13 cellular contexts compared by ENCODE assay signal in the genomic region with DNA sequence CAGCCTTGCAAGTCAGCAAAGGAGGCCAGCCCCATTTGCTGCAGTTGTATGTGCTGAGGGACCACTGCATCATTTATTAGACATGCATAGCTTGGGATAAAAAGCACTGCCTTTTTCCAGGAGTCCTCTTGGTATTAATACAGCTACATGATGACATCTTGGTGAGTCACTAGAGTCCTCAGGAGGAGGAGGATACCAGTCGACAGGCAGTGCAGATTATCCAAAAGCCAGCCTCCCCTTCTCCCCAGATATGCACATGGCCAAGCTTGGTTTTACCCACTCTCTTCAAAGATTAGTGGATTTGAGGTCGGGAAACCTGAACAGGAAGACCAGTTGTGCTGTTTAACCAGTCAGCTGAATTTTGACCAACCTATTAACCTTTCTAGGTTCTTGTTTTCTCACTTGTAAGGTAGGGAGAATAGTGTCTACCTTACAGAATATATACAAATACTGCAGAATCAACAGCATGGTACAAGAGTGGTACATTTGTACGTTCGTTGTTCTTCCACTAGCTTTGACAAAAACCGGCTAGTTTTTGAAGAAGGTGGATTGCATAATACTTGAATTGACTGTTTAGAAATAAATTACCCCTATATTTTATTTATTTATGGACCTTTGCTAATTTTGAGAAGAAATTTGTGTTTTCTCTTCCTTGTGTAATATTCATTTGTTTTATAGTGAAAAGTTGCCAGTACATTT. TPM values are rescaled to one million over a fixed set of nuclear protein-coding genes. Genes with fewer than 3 reads are reported as not detected.
A peak's percentile ranks its signal among the peaks of the same experiment; 100 is the strongest.
DNase-seq lines count a peak whose midpoint lies in the region; ATAC-seq and TF ChIP-seq lines count a peak whose summit lies in the region.
"Had no signal": no experiment of that assay in that cellular context is flagged by ENCODE, and none has a peak within 500 bp of the region (broad histone marks: within the 10 kb centered on the region; RNA-seq: fewer than 3 reads in every experiment).

No MANE protein-coding gene starts in this region.

- H4K20me1 ChIP-seq in fibroblast of lung (ENCODE audit: control insufficient read depth, extremely low read depth, insufficient read depth, low read length), result no peaks in the 10 kb centered on the region

- H3K36me3 Mint-ChIP-seq in activated T-cell treated with anti-CD3 and anti-CD28 coated beads, Interleukin-2, amount 50 U/mL, for 24 hours (ENCODE audit: low read depth), result peaks cover 82% of the 10 kb centered on the region
- peaks cover 65% of the 10 kb centered on the region for H3K36me3 Mint-ChIP-seq in stimulated activated effector memory CD8-positive, alpha-beta T cell treated with anti-CD3 and anti-CD28 coated beads, Interleukin-12 subunit alpha, Interleukin-12 subunit beta, amount 100 ng/mL, for 72 hours

- peaks cover 54% of the 10 kb centered on the region for H3K4me1 Mint-ChIP-seq in activated T-cell treated with anti-CD3 and anti-CD28 coated beads, Interleukin-2, amount 50 U/mL, for 24 hours (ENCODE audit: low read depth)
- H3K4me1 Mint-ChIP-seq in stimulated activated effector memory CD8-positive, alpha-beta T cell treated with anti-CD3 and anti-CD28 coated beads, Interleukin-12 subunit alpha, Interleukin-12 subunit beta, amount 100 ng/mL, for 72 hours, result peaks cover 37% of the 10 kb centered on the region

- H3K36me3 ChIP-seq in fibroblast of lung (ENCODE audit: control insufficient read depth, insufficient read depth, low read length), result peaks cover 7% of the 10 kb centered on the region
- peaks cover 0 to 32% (median 0%) of the 10 kb centered on the region in 3 donors for H3K36me3 ChIP-seq in Peyer's patch

- DNase-seq in activated T-cell treated with anti-CD3 and anti-CD28 coated beads, Interleukin-2, amount 50 U/mL, for 24 hours, result no peak
- DNase-seq in activated T-cell treated with anti-CD3 and anti-CD28 coated beads, Interleukin-2, amount 50 U/mL, for 48 hours, result no peak
- DNase-seq in RPMI7951 (ENCODE audit: low read depth) (peak; percentile 82), fibroblast of lung (ENCODE audit: low read depth in 2 of 2) (peak; percentile 54 to 79), globus pallidus (ENCODE audit: low spot score) (no peak), HT-29 (ENCODE audit: low spot score) (no peak), Peyer's patch (no peak)
- DNase-seq in stimulated activated effector memory CD8-positive, alpha-beta T cell treated with anti-CD3 and anti-CD28 coated beads, Interleukin-12 subunit alpha, Interleukin-12 subunit beta, amount 100 ng/mL, for 72 hours (ENCODE audit: low spot score in 2 of 2), result no peak
- DNase-seq: activated CD8-positive, alpha-beta T cell treated with anti-CD3 and anti-CD28 coated beads, Interleukin-2, amount 10 ng/mL, durations not matched to agents 7 days and 5 days; amniotic stem cell; effector memory CD8-positive, alpha-beta T cell; NCI-H526; spleen had no signal

- H3K9me3 Mint-ChIP-seq in activated T-cell treated with anti-CD3 and anti-CD28 coated beads, Interleukin-2, amount 50 U/mL, for 24 hours, result no peaks in the 10 kb centered on the region
- no peaks in the 10 kb centered on the region for H3K9me3 Mint-ChIP-seq in stimulated activated effector memory CD8-positive, alpha-beta T cell treated with anti-CD3 and anti-CD28 coated beads, Interleukin-12 subunit alpha, Interleukin-12 subunit beta, amount 100 ng/mL, for 72 hours
- H3K9me3 Mint-ChIP-seq: effector memory CD8-positive, alpha-beta T cell had no signal

- peak overlapping the region; percentile 44 for H3K27ac Mint-ChIP-seq in activated T-cell treated with anti-CD3 and anti-CD28 coated beads, Interleukin-2, amount 50 U/mL, for 24 hours
- H3K27ac Mint-ChIP-seq in stimulated activated effector memory CD8-positive, alpha-beta T cell treated with anti-CD3 and anti-CD28 coated beads, Interleukin-12 subunit alpha, Interleukin-12 subunit beta, amount 100 ng/mL, for 72 hours, result peak overlapping the region; percentile 45
- H3K27ac Mint-ChIP-seq: activated CD8-positive, alpha-beta T cell treated with anti-CD3 and anti-CD28 coated beads, Interleukin-2, amount 10 ng/mL, durations not matched to agents 7 days and 5 days had no signal

- no peak for ATAC-seq in stimulated activated effector memory CD8-positive, alpha-beta T cell treated with anti-CD3 and anti-CD28 coated beads, Interleukin-12 subunit alpha, Interleukin-12 subunit beta, amount 100 ng/mL, for 72 hours
- ATAC-seq: activated CD8-positive, alpha-beta T cell treated with anti-CD3 and anti-CD28 coated beads, Interleukin-2, amount 10 ng/mL, durations not matched to agents 7 days and 5 days; effector memory CD8-positive, alpha-beta T cell had no signal

- H3K27me3 ChIP-seq in fibroblast of lung (ENCODE audit: control insufficient read depth, insufficient read depth, low read length), result no peaks in the 10 kb centered on the region
- H3K27me3 ChIP-seq in Peyer's patch, result no peaks in the 10 kb centered on the region
- H3K27me3 ChIP-seq: spleen had no signal

- no peak overlapping the region for H3K4me3 Mint-ChIP-seq in activated T-cell treated with anti-CD3 and anti-CD28 coated beads, Interleukin-2, amount 50 U/mL, for 24 hours
- no peak overlapping the region for H3K4me3 Mint-ChIP-seq in stimulated activated effector memory CD8-positive, alpha-beta T cell treated with anti-CD3 and anti-CD28 coated beads, Interleukin-12 subunit alpha, Interleukin-12 subunit beta, amount 100 ng/mL, for 72 hours
- H3K4me3 Mint-ChIP-seq: activated CD8-positive, alpha-beta T cell treated with anti-CD3 and anti-CD28 coated beads, Interleukin-2, amount 10 ng/mL, durations not matched to agents 7 days and 5 days; effector memory CD8-positive, alpha-beta T cell had no signal

- no peaks in the 10 kb centered on the region for H3K27me3 Mint-ChIP-seq in activated T-cell treated with anti-CD3 and anti-CD28 coated beads, Interleukin-2, amount 50 U/mL, for 24 hours
- H3K27me3 Mint-ChIP-seq: effector memory CD8-positive, alpha-beta T cell had no signal

- H3K9me3 ChIP-seq in fibroblast of lung (ENCODE audit: control insufficient read depth, insufficient read depth, low read depth, low read length) (no peaks in the 10 kb centered on the region), Peyer's patch (no peaks in the 10 kb centered on the region)
- H3K9me3 ChIP-seq: spleen had no signal

- TF ChIP-seq CTCF in fibroblast of lung (conservative IDR thresholded peaks at IDR 0.05 in 1 of 2, IDR thresholded peaks at IDR 0.05 in 1 of 2; ENCODE audit: low read depth in 1 of 2, low read length in 2 of 2) (no peak), Peyer's patch (IDR thresholded peaks at IDR 0.05) (no peak)

- no peak overlapping the region for H2AFZ ChIP-seq in fibroblast of lung (ENCODE audit: low read length)

- peaks cover 6% of the 10 kb centered on the region for H3K4me1 ChIP-seq in fibroblast of lung (ENCODE audit: control insufficient read depth, extremely low read depth, insufficient read depth, low read length)
- H3K4me1 ChIP-seq in Peyer's patch, result no peaks in the 10 kb centered on the region

- no peak overlapping the region for H3K9ac ChIP-seq in fibroblast of lung (ENCODE audit: insufficient read depth, low read length)

- H3K4me3 ChIP-seq in fibroblast of lung (replicated peaks in 1 of 4; ENCODE audit: control extremely low read depth in 1 of 4, insufficient read depth in 1 of 4, low read depth in 3 of 4, low read length in 4 of 4), result no peak overlapping the region
- H3K4me3 ChIP-seq in Peyer's patch, result no peak overlapping the region
- H3K4me3 ChIP-seq: spleen had no signal

- H3K79me2 ChIP-seq in fibroblast of lung (ENCODE audit: control insufficient read depth, insufficient read depth, low read length), result peaks cover 51% of the 10 kb centered on the region

- H3K27ac ChIP-seq in fibroblast of lung (ENCODE audit: insufficient read depth, low read length) (no peak overlapping the region), Peyer's patch (no peak overlapping the region)
- H3K27ac ChIP-seq: spleen had no signal

- H3K4me2 ChIP-seq in fibroblast of lung (ENCODE audit: extremely low read depth, insufficient read depth, low read length), result no peak overlapping the region

- no peak for TF ChIP-seq POLR2A in Peyer's patch (IDR thresholded peaks at IDR 0.05)

RNA-seq across cellular contexts. Expression of a gene that starts 31.9 kb away (rescaled TPM):
- 17.7 and 18.0 TPM in 2 replicates for total RNA-seq in RPMI7951 (2014; rRNA removed; shearing (Covaris generic))
- total RNA-seq in fibroblast of lung, result 10.8 and 13.0 TPM in 2 replicates
- polyA plus RNA-seq in fibroblast of lung, result 38.7 and 43.7 TPM in 2 replicates
- polyA plus RNA-seq in fibroblast of lung (2012), result 35.3 and 39.5 TPM in 2 replicates
- polyA minus RNA-seq in fibroblast of lung (ENCODE audit: low replicate concordance), result 16.5 and 22.9 TPM in 2 replicates
- 15.6 and 16.2 TPM in 2 replicates for total RNA-seq in HT-29 (2014; rRNA removed; shearing (Covaris generic))
- 10 to 100 TPM; 24.6 to 30.8 (median 29.4) TPM for total RNA-seq in Peyer's patch

Comparison
In these comparisons a context has a peak if more than half of its experiments do, and no peak if none do; other contexts are left out.
1. DNase-seq: peak in RPMI7951 (single experiment) and fibroblast of lung (2 of 2); none in activated T-cell treated with anti-CD3 and anti-CD28 coated beads, Interleukin-2, amount 50 U/mL, for 24 hours (single experiment), activated T-cell treated with anti-CD3 and anti-CD28 coated beads, Interleukin-2, amount 50 U/mL, for 48 hours (0 of 2), stimulated activated effector memory CD8-positive, alpha-beta T cell treated with anti-CD3 and anti-CD28 coated beads, Interleukin-12 subunit alpha, Interleukin-12 subunit beta, amount 100 ng/mL, for 72 hours (0 of 2), globus pallidus (single experiment), HT-29 (single experiment) and Peyer's patch (0 of 3).